1 cellular context compared by ENCODE assay signal in the genomic region with DNA sequence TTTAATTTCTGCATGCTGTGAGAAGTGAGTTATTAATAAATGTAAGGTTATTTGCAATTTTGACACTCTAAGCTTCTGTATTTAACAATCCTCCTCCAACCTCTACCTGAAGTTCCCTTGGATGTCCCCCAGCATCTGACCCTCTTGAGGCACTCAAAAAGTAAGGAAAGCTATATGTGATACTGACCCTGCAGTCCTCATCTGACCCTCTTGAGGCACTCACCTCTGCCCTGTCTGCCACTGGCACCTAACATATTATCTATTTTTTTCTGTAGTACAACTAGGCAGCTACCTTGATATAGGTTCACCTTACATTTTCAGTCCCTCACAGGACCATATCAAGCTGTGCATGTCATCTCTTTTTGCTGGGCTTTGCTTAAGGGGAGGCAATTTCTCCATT.
TF ChIP-seq lines count a peak whose summit lies in the region.

No MANE protein-coding gene starts in this region.

TF ChIP-seq in GM12878, 131 proteins besides CTCF, POLR2A, EP300 and RAD21 (continued from another document):
- TF ChIP-seq, protein P1, sequence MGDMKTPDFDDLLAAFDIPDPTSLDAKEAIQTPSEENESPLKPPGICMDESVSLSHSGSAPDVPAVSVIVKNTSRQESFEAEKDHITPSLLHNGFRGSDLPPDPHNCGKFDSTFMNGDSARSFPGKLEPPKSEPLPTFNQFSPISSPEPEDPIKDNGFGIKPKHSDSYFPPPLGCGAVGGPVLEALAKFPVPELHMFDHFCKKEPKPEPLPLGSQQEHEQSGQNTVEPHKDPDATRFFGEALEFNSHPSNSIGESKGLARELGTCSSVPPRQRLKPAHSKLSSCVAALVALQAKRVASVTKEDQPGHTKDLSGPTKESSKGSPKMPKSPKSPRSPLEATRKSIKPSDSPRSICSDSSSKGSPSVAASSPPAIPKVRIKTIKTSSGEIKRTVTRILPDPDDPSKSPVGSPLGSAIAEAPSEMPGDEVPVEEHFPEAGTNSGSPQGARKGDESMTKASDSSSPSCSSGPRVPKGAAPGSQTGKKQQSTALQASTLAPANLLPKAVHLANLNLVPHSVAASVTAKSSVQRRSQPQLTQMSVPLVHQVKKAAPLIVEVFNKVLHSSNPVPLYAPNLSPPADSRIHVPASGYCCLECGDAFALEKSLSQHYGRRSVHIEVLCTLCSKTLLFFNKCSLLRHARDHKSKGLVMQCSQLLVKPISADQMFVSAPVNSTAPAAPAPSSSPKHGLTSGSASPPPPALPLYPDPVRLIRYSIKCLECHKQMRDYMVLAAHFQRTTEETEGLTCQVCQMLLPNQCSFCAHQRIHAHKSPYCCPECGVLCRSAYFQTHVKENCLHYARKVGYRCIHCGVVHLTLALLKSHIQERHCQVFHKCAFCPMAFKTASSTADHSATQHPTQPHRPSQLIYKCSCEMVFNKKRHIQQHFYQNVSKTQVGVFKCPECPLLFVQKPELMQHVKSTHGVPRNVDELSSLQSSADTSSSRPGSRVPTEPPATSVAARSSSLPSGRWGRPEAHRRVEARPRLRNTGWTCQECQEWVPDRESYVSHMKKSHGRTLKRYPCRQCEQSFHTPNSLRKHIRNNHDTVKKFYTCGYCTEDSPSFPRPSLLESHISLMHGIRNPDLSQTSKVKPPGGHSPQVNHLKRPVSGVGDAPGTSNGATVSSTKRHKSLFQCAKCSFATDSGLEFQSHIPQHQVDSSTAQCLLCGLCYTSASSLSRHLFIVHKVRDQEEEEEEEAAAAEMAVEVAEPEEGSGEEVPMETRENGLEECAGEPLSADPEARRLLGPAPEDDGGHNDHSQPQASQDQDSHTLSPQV (IDR thresholded peaks at IDR 0.05), result no peak
- TF ChIP-seq ZBED1 (IDR thresholded peaks at IDR 0.05; ENCODE audit: borderline replicate concordance) (no peak), CREB1 (IDR thresholded peaks at IDR 0.05; ENCODE audit: low read depth) (no peak)
- TF ChIP-seq, protein P2, sequence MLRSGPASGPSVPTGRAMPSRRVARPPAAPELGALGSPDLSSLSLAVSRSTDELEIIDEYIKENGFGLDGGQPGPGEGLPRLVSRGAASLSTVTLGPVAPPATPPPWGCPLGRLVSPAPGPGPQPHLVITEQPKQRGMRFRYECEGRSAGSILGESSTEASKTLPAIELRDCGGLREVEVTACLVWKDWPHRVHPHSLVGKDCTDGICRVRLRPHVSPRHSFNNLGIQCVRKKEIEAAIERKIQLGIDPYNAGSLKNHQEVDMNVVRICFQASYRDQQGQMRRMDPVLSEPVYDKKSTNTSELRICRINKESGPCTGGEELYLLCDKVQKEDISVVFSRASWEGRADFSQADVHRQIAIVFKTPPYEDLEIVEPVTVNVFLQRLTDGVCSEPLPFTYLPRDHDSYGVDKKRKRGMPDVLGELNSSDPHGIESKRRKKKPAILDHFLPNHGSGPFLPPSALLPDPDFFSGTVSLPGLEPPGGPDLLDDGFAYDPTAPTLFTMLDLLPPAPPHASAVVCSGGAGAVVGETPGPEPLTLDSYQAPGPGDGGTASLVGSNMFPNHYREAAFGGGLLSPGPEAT (IDR thresholded peaks at IDR 0.05; ENCODE audit: low read depth), result no peak
TF ChIP-seq in GM12878: peak in this region for 0.
